Comparison of ENCODE assay signal across 15 cellular contexts in the genomic region with DNA sequence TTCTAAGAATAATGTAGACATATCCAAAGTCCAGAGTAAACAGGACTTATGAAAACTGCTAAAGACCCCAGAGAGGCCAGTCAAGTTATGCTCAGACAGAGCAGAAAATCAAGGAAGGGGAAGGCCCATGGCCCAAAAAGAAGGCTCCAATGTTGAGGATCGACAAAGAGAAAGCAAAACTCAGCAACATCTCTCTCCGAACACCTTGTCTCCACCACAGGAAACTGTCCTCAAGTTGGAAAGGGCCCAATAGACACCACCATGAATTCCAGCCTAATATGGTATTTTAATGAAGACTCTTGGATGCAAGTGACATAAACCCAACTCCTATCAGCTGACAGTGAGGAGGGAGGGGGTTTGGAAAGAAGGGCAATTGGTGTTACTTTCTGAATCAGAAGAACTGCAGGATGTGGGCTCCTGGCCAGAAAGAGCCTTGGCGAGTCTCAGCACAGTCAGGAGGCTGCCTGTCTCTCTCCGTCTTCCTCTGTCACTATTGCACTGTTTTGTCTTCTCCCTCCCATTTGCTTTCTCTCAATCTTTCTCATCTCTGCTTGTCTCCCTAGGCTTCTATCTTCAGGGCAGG. TPM values are rescaled to one million over a fixed set of nuclear protein-coding genes. Genes with fewer than 3 reads are reported as not detected.
DNase-seq lines count a peak whose midpoint lies in the region; ATAC-seq and TF ChIP-seq lines count a peak whose summit lies in the region.
"Had no signal": no experiment of that assay in that cellular context is flagged by ENCODE, and none has a peak within 500 bp of the region (broad histone marks: within the 10 kb centered on the region; RNA-seq: fewer than 3 reads in every experiment).

No MANE protein-coding gene starts in this region.

- H3K27ac ChIP-seq in left ventricle myocardium inferior (replicated peaks): no peak overlapping the region
- H3K27ac ChIP-seq in coronary artery: no peak overlapping the region
- H3K27ac ChIP-seq: BLaER1 treated with 17β-estradiol and CSF1 and Interleukin-3, amounts not matched to agents 10 nM and 100 nM; skin epidermis had no signal

- peak overlapping the region in 1 of 2 donors; percentile 1 for H3K27ac Mint-ChIP-seq in stimulated activated naive CD8-positive, alpha-beta T cell treated with anti-CD3 and anti-CD28 coated beads, Interleukin-15, amount 100 ng/mL, for 72 hours
- H3K27ac Mint-ChIP-seq: naive B cell had no signal

- H3K36me3 ChIP-seq in left ventricle myocardium inferior (no peaks in the 10 kb centered on the region), H7 (replicated peaks; ENCODE audit: control insufficient read depth, insufficient read depth, low read length) (no peaks in the 10 kb centered on the region)
- H3K36me3 ChIP-seq: BLaER1 treated with 17β-estradiol and CSF1 and Interleukin-3, amounts not matched to agents 10 nM and 100 nM had no signal

- H3K4me3 ChIP-seq in left ventricle myocardium inferior (peak overlapping the region; percentile 27), coronary artery (no peak overlapping the region), H7 (ENCODE audit: insufficient read depth, low read depth, low read length) (no peak overlapping the region)
- H3K4me3 ChIP-seq: BLaER1 treated with 17β-estradiol and CSF1 and Interleukin-3, amounts not matched to agents 10 nM and 100 nM; skin epidermis had no signal

- intact Hi-C loops in left ventricle myocardium inferior (cut with micrococcal nuclease) (no loop called here), Right ventricle myocardium superior (cut with DNase I) (no loop called here)

- no peaks in the 10 kb centered on the region for H3K9me3 ChIP-seq in left ventricle myocardium inferior (replicated peaks)

- ATAC-seq in Right ventricle myocardium superior (ENCODE audit: poor library complexity): no peak
- ATAC-seq in stimulated activated naive CD8-positive, alpha-beta T cell treated with anti-CD3 and anti-CD28 coated beads, Interleukin-15, amount 100 ng/mL, for 72 hours: peak; percentile 82
- no peak for ATAC-seq in HG02840 (IDR thresholded peaks at IDR 0.05; ENCODE audit: low FRiP score, unreplicated experiment)
- ATAC-seq in HG03108 (IDR thresholded peaks at IDR 0.05; ENCODE audit: unreplicated experiment): no peak

- no peaks in the 10 kb centered on the region for H3K27me3 ChIP-seq in left ventricle myocardium inferior (ENCODE audit: low read depth)
- H3K27me3 ChIP-seq in H7 (ENCODE audit: control insufficient read depth, insufficient read depth, low read length): no peaks in the 10 kb centered on the region
- H3K27me3 ChIP-seq: BLaER1 treated with 17β-estradiol and CSF1 and Interleukin-3, amounts not matched to agents 10 nM and 100 nM had no signal

- no peaks in the 10 kb centered on the region for H3K9me3 Mint-ChIP-seq in stimulated activated naive CD8-positive, alpha-beta T cell treated with anti-CD3 and anti-CD28 coated beads, Interleukin-15, amount 100 ng/mL, for 72 hours

- H3K27me3 Mint-ChIP-seq in stimulated activated naive CD8-positive, alpha-beta T cell treated with anti-CD3 and anti-CD28 coated beads, Interleukin-15, amount 100 ng/mL, for 72 hours: peaks cover 19% of the 10 kb centered on the region

- DNase-seq in left ventricle myocardium inferior: no peak
- DNase-seq in Right ventricle myocardium superior: no peak
- DNase-seq in M059J (ENCODE audit: low read depth): peak; percentile 46
- peak; percentile 19 for DNase-seq in coronary artery (ENCODE audit: low spot score)
- no peak for DNase-seq in stimulated activated naive CD8-positive, alpha-beta T cell treated with anti-CD3 and anti-CD28 coated beads, Interleukin-15, amount 100 ng/mL, for 72 hours
- DNase-seq in H7: no peak
- DNase-seq: amniotic stem cell, naive B cell, NCI-H1092, NCI-H748 treated with DMSO at 0.1 percent for 48 hours had no signal

- H3K4me1 ChIP-seq in left ventricle myocardium inferior: peaks cover 12% of the 10 kb centered on the region

- TF ChIP-seq CTCF in left ventricle myocardium inferior (IDR thresholded peaks at IDR 0.05; ENCODE audit: borderline replicate concordance) (no peak), coronary artery (IDR thresholded peaks at IDR 0.05) (no peak)

- no peak overlapping the region for H3K4me3 Mint-ChIP-seq in stimulated activated naive CD8-positive, alpha-beta T cell treated with anti-CD3 and anti-CD28 coated beads, Interleukin-15, amount 100 ng/mL, for 72 hours

- no peaks in the 10 kb centered on the region for H3K4me1 Mint-ChIP-seq in stimulated activated naive CD8-positive, alpha-beta T cell treated with anti-CD3 and anti-CD28 coated beads, Interleukin-15, amount 100 ng/mL, for 72 hours
- H3K4me1 Mint-ChIP-seq: naive B cell had no signal

RNA-seq across cellular contexts. Expression of a gene that starts 40.4 kb away (rescaled TPM):
- 0.19 TPM for total RNA-seq in left ventricle myocardium inferior
- total RNA-seq in Right ventricle myocardium superior: not detected
- total RNA-seq in M059J (2014; rRNA removed; shearing (Covaris generic)): 2.1 and 8.6 TPM in 2 replicates
- not detected in 2 replicates for total RNA-seq in H7 (2014; rRNA removed; shearing (Covaris generic))
- total RNA-seq: activated CD8-positive, alpha-beta memory T cell treated with anti-CD3 and anti-CD28 coated beads for 36 hours had no signal

Comparison
In these comparisons a context has a peak if more than half of its experiments do, and no peak if none do; other contexts are left out.
1. DNase-seq: peak in M059J (single experiment) and coronary artery (single experiment); none in left ventricle myocardium inferior (single experiment), Right ventricle myocardium superior (single experiment), stimulated activated naive CD8-positive, alpha-beta T cell treated with anti-CD3 and anti-CD28 coated beads, Interleukin-15, amount 100 ng/mL, for 72 hours (0 of 2) and H7 (single experiment).